In the genomic region with DNA sequence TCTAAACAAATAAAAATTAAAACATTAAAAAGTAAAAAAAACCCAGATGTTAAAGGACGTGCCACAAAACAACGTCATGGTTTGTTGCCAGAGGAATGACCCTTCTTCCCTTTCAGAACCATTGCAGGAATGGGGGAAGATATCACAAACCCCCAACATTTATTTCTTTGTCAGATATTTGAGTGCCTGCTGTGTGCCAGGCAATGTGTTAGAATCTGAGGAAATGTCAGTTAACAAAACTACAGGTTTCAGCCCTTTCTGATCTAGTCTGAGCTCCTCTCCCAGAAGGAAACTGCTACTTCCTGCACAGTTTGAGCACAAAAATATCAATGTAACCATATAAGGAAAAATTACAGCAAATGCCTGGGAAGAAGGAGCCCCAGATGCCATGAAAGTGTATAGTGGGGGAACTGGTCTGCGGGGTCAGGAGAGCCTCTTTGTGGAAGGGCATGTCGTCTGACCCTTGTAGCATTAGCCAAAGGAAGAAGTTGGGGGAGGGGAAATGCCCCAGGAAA, we compare ENCODE assay signal across 27 cellular contexts. TPM values are rescaled to one million over a fixed set of nuclear protein-coding genes. Genes with fewer than 3 reads are reported as not detected.
DNase-seq lines count a peak whose midpoint lies in the region; ATAC-seq and TF ChIP-seq lines count a peak whose summit lies in the region.
"Had no signal": no experiment of that assay in that cellular context is flagged by ENCODE, and none has a peak within 500 bp of the region (broad histone marks: within the 10 kb centered on the region; RNA-seq: fewer than 3 reads in every experiment).

No MANE protein-coding gene starts in this region.

- peak overlapping the region; percentile 84 for H3K27ac Mint-ChIP-seq in activated CD8-positive, alpha-beta T cell treated with anti-CD3 and anti-CD28 coated beads, Interleukin-2, amount 10 ng/mL, durations not matched to agents 7 days and 5 days
- H3K27ac Mint-ChIP-seq in activated CD8-positive, alpha-beta T cell treated with anti-CD3 and anti-CD28 coated beads for 36 hours = no peak overlapping the region
- peak overlapping the region; percentile 80 for H3K27ac Mint-ChIP-seq in activated T-helper 1 cell treated with anti-CD3 and anti-CD28 coated beads, Interleukin-12 subunit alpha, Interleukin-12 subunit beta, Interleukin-2, Interleukin-4 antibody, amounts not matched to agents 30 ng/mL and 10 ng/mL and 1 ng/mL, durations not matched to agents 14 hours and 24 hours and 36 hours
- H3K27ac Mint-ChIP-seq in naive thymus-derived CD4-positive, alpha-beta T cell = peak overlapping the region; percentile 9 to 76 (median 54)
- H3K27ac Mint-ChIP-seq in endodermal cell = no peak overlapping the region
- H3K27ac Mint-ChIP-seq: naive B cell; stimulated activated naive CD8-positive, alpha-beta T cell treated with anti-CD3 and anti-CD28 coated beads, Interleukin-15, Interleukin-2, amounts not matched to agents 100 ng/mL and 50 ng/mL, for 24 hours had no signal

- intact Hi-C loops in activated CD8-positive, alpha-beta T cell treated with anti-CD3 and anti-CD28 coated beads for 36 hours (cut with micrococcal nuclease) = no loop called here
- intact Hi-C loops in activated T-helper 1 cell treated with anti-CD3 and anti-CD28 coated beads, Interleukin-12 subunit alpha, Interleukin-12 subunit beta, Interleukin-2, Interleukin-4 antibody, amounts not matched to agents 30 ng/mL and 10 ng/mL and 1 ng/mL, durations not matched to agents 14 hours and 24 hours and 36 hours (cut with micrococcal nuclease) = loop anchor here (1.0 kb wide), 1 partner anchor 9 kb away; no protein-coding TSS in a partner anchor
- intact Hi-C loops in naive thymus-derived CD4-positive, alpha-beta T cell (cut with micrococcal nuclease) = no loop called here

- H3K4me3 ChIP-seq in GM23248 (no peak overlapping the region), endodermal cell (ENCODE audit: low read length) (no peak overlapping the region)
- H3K4me3 ChIP-seq in naive thymus-derived CD4-positive, alpha-beta T cell (ENCODE audit: low read length) = no peak overlapping the region
- H3K4me3 ChIP-seq: A549, body of pancreas, ovary, vagina had no signal

- no peaks in the 10 kb centered on the region for H3K9me2 ChIP-seq in GM23248 (ENCODE audit: insufficient read depth)
- H3K9me2 ChIP-seq: SK-N-SH had no signal

- no peaks in the 10 kb centered on the region for H3K79me2 ChIP-seq in GM23248 (ENCODE audit: insufficient read depth)

- peaks cover 25% of the 10 kb centered on the region for H3K36me3 Mint-ChIP-seq in activated CD8-positive, alpha-beta T cell treated with anti-CD3 and anti-CD28 coated beads, Interleukin-2, amount 10 ng/mL, durations not matched to agents 7 days and 5 days (ENCODE audit: low read depth)
- H3K36me3 Mint-ChIP-seq in activated CD8-positive, alpha-beta T cell treated with anti-CD3 and anti-CD28 coated beads for 36 hours (ENCODE audit: low read depth) = peaks cover 18% of the 10 kb centered on the region
- H3K36me3 Mint-ChIP-seq in activated T-helper 1 cell treated with anti-CD3 and anti-CD28 coated beads, Interleukin-12 subunit alpha, Interleukin-12 subunit beta, Interleukin-2, Interleukin-4 antibody, amounts not matched to agents 30 ng/mL and 10 ng/mL and 1 ng/mL, durations not matched to agents 14 hours and 24 hours and 36 hours (ENCODE audit: low read depth) = peaks cover 18% of the 10 kb centered on the region
- peaks cover 0 to 26% (median 12%) of the 10 kb centered on the region in 5 donors for H3K36me3 Mint-ChIP-seq in naive thymus-derived CD4-positive, alpha-beta T cell
- peaks cover 23% of the 10 kb centered on the region for H3K36me3 Mint-ChIP-seq in endodermal cell (ENCODE audit: low read depth)
- H3K36me3 Mint-ChIP-seq: naive B cell had no signal

- H3K4me3 Mint-ChIP-seq in activated CD8-positive, alpha-beta T cell treated with anti-CD3 and anti-CD28 coated beads, Interleukin-2, amount 10 ng/mL, durations not matched to agents 7 days and 5 days = no peak overlapping the region
- H3K4me3 Mint-ChIP-seq in activated CD8-positive, alpha-beta T cell treated with anti-CD3 and anti-CD28 coated beads for 36 hours = no peak overlapping the region
- no peak overlapping the region for H3K4me3 Mint-ChIP-seq in activated T-helper 1 cell treated with anti-CD3 and anti-CD28 coated beads, Interleukin-12 subunit alpha, Interleukin-12 subunit beta, Interleukin-2, Interleukin-4 antibody, amounts not matched to agents 30 ng/mL and 10 ng/mL and 1 ng/mL, durations not matched to agents 14 hours and 24 hours and 36 hours
- peak overlapping the region in 7 of 10 donors; percentile 2 to 67 (median 49) for H3K4me3 Mint-ChIP-seq in naive thymus-derived CD4-positive, alpha-beta T cell
- no peak overlapping the region for H3K4me3 Mint-ChIP-seq in endodermal cell
- H3K4me3 Mint-ChIP-seq: naive B cell; stimulated activated naive CD8-positive, alpha-beta T cell treated with anti-CD3 and anti-CD28 coated beads, Interleukin-15, Interleukin-2, amounts not matched to agents 100 ng/mL and 50 ng/mL, for 24 hours had no signal

- WGBS in GM23248 (ENCODE audit: low coverage in 1 of 2, low lambda C conversion rate in 2 of 2, missing lambda C conversion rate in 2 of 2), 2 experiments = 89 to 94% methylated on average over 4 of the region's 4 CpGs
- 74 to 89% methylated on average over 2 to 4 of the region's 4 CpGs for WGBS in endodermal cell (ENCODE audit: insufficient coverage in 1 of 2, insufficient read length in 1 of 2), 2 experiments

- H3K4me2 ChIP-seq in GM23248 (ENCODE audit: unreplicated experiment) = no peak overlapping the region
- H3K4me2 ChIP-seq: A549, SK-N-SH had no signal

- no peak for ATAC-seq in activated CD8-positive, alpha-beta T cell treated with anti-CD3 and anti-CD28 coated beads, Interleukin-2, amount 10 ng/mL, durations not matched to agents 7 days and 5 days
- no peak for ATAC-seq in activated CD8-positive, alpha-beta T cell treated with anti-CD3 and anti-CD28 coated beads for 36 hours
- ATAC-seq in naive thymus-derived CD4-positive, alpha-beta T cell = no peak
- ATAC-seq: A549, body of pancreas, foreskin keratinocyte, HCT116, left lobe of liver had no signal

- no peak overlapping the region for H3K9ac ChIP-seq in GM23248
- H3K9ac ChIP-seq in endodermal cell (ENCODE audit: extremely low read depth, low read length, poor library complexity, severe bottlenecking) = no peak overlapping the region
- H3K9ac ChIP-seq: SK-N-SH had no signal

- no peaks in the 10 kb centered on the region for H3F3A ChIP-seq in GM23248 (ENCODE audit: insufficient read depth)

- H3K9me3 ChIP-seq in GM23248 (ENCODE audit: low read depth) (no peaks in the 10 kb centered on the region), endodermal cell (ENCODE audit: control insufficient read depth, low read length) (no peaks in the 10 kb centered on the region)
- no peaks in the 10 kb centered on the region for H3K9me3 ChIP-seq in naive thymus-derived CD4-positive, alpha-beta T cell (ENCODE audit: control insufficient read depth in 2 of 3, low read length in 3 of 3)
- H3K9me3 ChIP-seq: A549, BE2C, body of pancreas, ovary, SK-N-SH, vagina had no signal

- H3K27me3 ChIP-seq in GM23248 (replicated peaks; ENCODE audit: insufficient read depth) (no peaks in the 10 kb centered on the region), endodermal cell (ENCODE audit: control insufficient read depth, insufficient read depth, low read length, poor library complexity, severe bottlenecking) (no peaks in the 10 kb centered on the region)
- H3K27me3 ChIP-seq in naive thymus-derived CD4-positive, alpha-beta T cell (ENCODE audit: control insufficient read depth in 2 of 2, insufficient read depth in 2 of 2, low read length in 2 of 2) = no peaks in the 10 kb centered on the region
- H3K27me3 ChIP-seq: BE2C, body of pancreas, foreskin keratinocyte, ovary, vagina had no signal

- H3K36me3 ChIP-seq in GM23248 (ENCODE audit: low read depth) (no peaks in the 10 kb centered on the region), endodermal cell (ENCODE audit: control insufficient read depth, insufficient read depth, low read length) (no peaks in the 10 kb centered on the region)
- H3K36me3 ChIP-seq in naive thymus-derived CD4-positive, alpha-beta T cell (ENCODE audit: control insufficient read depth in 2 of 3, insufficient read depth in 3 of 3, low read length in 3 of 3) = peaks cover 0 to 47% (median 0%) of the 10 kb centered on the region in 3 experiments
- H3K36me3 ChIP-seq: BE2C, ovary had no signal

- peaks cover 15% of the 10 kb centered on the region for H3K4me1 Mint-ChIP-seq in activated CD8-positive, alpha-beta T cell treated with anti-CD3 and anti-CD28 coated beads, Interleukin-2, amount 10 ng/mL, durations not matched to agents 7 days and 5 days (ENCODE audit: low read depth)
- H3K4me1 Mint-ChIP-seq in activated CD8-positive, alpha-beta T cell treated with anti-CD3 and anti-CD28 coated beads for 36 hours (ENCODE audit: low read depth) = peaks cover 15% of the 10 kb centered on the region
- H3K4me1 Mint-ChIP-seq in activated T-helper 1 cell treated with anti-CD3 and anti-CD28 coated beads, Interleukin-12 subunit alpha, Interleukin-12 subunit beta, Interleukin-2, Interleukin-4 antibody, amounts not matched to agents 30 ng/mL and 10 ng/mL and 1 ng/mL, durations not matched to agents 14 hours and 24 hours and 36 hours (ENCODE audit: low read depth) = peaks cover 22% of the 10 kb centered on the region
- peaks cover 11 to 25% (median 21%) of the 10 kb centered on the region in 7 donors for H3K4me1 Mint-ChIP-seq in naive thymus-derived CD4-positive, alpha-beta T cell
- H3K4me1 Mint-ChIP-seq in endodermal cell = no peaks in the 10 kb centered on the region
- H3K4me1 Mint-ChIP-seq: naive B cell had no signal

- H4K20me1 ChIP-seq in GM23248 (ENCODE audit: insufficient read depth) = no peaks in the 10 kb centered on the region

- H3K27ac ChIP-seq in GM23248 = no peak overlapping the region
- no peak overlapping the region for H3K27ac ChIP-seq in naive thymus-derived CD4-positive, alpha-beta T cell (ENCODE audit: low read depth, low read length)
- no peak overlapping the region for H3K27ac ChIP-seq in endodermal cell (ENCODE audit: low read depth, low read length)
- H3K27ac ChIP-seq: A549, body of pancreas, foreskin keratinocyte, ovary, vagina had no signal

- no peaks in the 10 kb centered on the region for H3K9me3 Mint-ChIP-seq in activated CD8-positive, alpha-beta T cell treated with anti-CD3 and anti-CD28 coated beads, Interleukin-2, amount 10 ng/mL, durations not matched to agents 7 days and 5 days (ENCODE audit: insufficient read depth)
- H3K9me3 Mint-ChIP-seq in activated CD8-positive, alpha-beta T cell treated with anti-CD3 and anti-CD28 coated beads for 36 hours = no peaks in the 10 kb centered on the region
- no peaks in the 10 kb centered on the region for H3K9me3 Mint-ChIP-seq in activated T-helper 1 cell treated with anti-CD3 and anti-CD28 coated beads, Interleukin-12 subunit alpha, Interleukin-12 subunit beta, Interleukin-2, Interleukin-4 antibody, amounts not matched to agents 30 ng/mL and 10 ng/mL and 1 ng/mL, durations not matched to agents 14 hours and 24 hours and 36 hours
- no peaks in the 10 kb centered on the region for H3K9me3 Mint-ChIP-seq in naive thymus-derived CD4-positive, alpha-beta T cell
- no peaks in the 10 kb centered on the region for H3K9me3 Mint-ChIP-seq in endodermal cell
- H3K9me3 Mint-ChIP-seq: naive B cell; stimulated activated naive CD8-positive, alpha-beta T cell treated with anti-CD3 and anti-CD28 coated beads, Interleukin-15, Interleukin-2, amounts not matched to agents 100 ng/mL and 50 ng/mL, for 24 hours had no signal

- POLR2A ChIA-PET in activated CD8-positive, alpha-beta T cell treated with anti-CD3 and anti-CD28 coated beads, Interleukin-2, amount 10 ng/mL, durations not matched to agents 7 days and 5 days (lab: Charles Lee) = interaction anchor here (0.5 to 1.7 kb wide), 2 partner anchors 9 to 44 kb away, joined by 3 to 8 read pairs; a partner anchor contains a TSS
- POLR2A ChIA-PET in activated CD8-positive, alpha-beta T cell treated with anti-CD3 and anti-CD28 coated beads for 36 hours (lab: Charles Lee) = interaction anchor here (0.9 kb wide), 1 partner anchor 9 kb away, joined by 3 read pairs; no protein-coding TSS in a partner anchor
- POLR2A ChIA-PET in naive thymus-derived CD4-positive, alpha-beta T cell (lab: Charles Lee) = interaction anchor here (0.6 to 2.5 kb wide), 4 partner anchors 9 to 166 kb away, joined by 3 to 8 read pairs (median 3); a partner anchor contains a TSS

- 0 out of 2 replicates have a peak overlapping the region, but pooled peaks have one; percentile 7 for H2AFZ ChIP-seq in GM23248

- H3K4me1 ChIP-seq in GM23248 (ENCODE audit: insufficient read depth) (0 out of 2 replicates have a peak, but pooled peaks cover 4% of the 10 kb centered on the region), endodermal cell (ENCODE audit: control insufficient read depth, insufficient read depth, low read length) (no peaks in the 10 kb centered on the region)
- peaks cover 0 to 14% of the 10 kb centered on the region in 2 donors for H3K4me1 ChIP-seq in naive thymus-derived CD4-positive, alpha-beta T cell (ENCODE audit: control insufficient read depth in 2 of 2, insufficient read depth in 2 of 2, low read length in 2 of 2)
- H3K4me1 ChIP-seq: A549, body of pancreas, vagina had no signal

- CTCF ChIA-PET in activated CD8-positive, alpha-beta T cell treated with anti-CD3 and anti-CD28 coated beads, Interleukin-2, amount 10 ng/mL, durations not matched to agents 7 days and 5 days (lab: Charles Lee) = interaction anchor here (0.8 to 3.0 kb wide), 6 partner anchors 9 to 160 kb away, joined by 3 to 34 read pairs (median 3); a partner anchor contains a TSS
- CTCF ChIA-PET in activated CD8-positive, alpha-beta T cell treated with anti-CD3 and anti-CD28 coated beads for 36 hours (lab: Charles Lee) = interaction anchor here (1.1 to 2.6 kb wide), 3 partner anchors 22 to 163 kb away, joined by 3 to 10 read pairs (median 3); a partner anchor contains a TSS
- CTCF ChIA-PET in naive thymus-derived CD4-positive, alpha-beta T cell (lab: Charles Lee) = interaction anchor here (2.1 kb wide), 1 partner anchor 9 kb away, joined by 11 read pairs; no protein-coding TSS in a partner anchor

- H3K27me3 Mint-ChIP-seq in activated CD8-positive, alpha-beta T cell treated with anti-CD3 and anti-CD28 coated beads, Interleukin-2, amount 10 ng/mL, durations not matched to agents 7 days and 5 days (ENCODE audit: low read depth) = no peaks in the 10 kb centered on the region
- H3K27me3 Mint-ChIP-seq in activated CD8-positive, alpha-beta T cell treated with anti-CD3 and anti-CD28 coated beads for 36 hours = no peaks in the 10 kb centered on the region
- no peaks in the 10 kb centered on the region for H3K27me3 Mint-ChIP-seq in activated T-helper 1 cell treated with anti-CD3 and anti-CD28 coated beads, Interleukin-12 subunit alpha, Interleukin-12 subunit beta, Interleukin-2, Interleukin-4 antibody, amounts not matched to agents 30 ng/mL and 10 ng/mL and 1 ng/mL, durations not matched to agents 14 hours and 24 hours and 36 hours (ENCODE audit: insufficient read depth)
- no peaks in the 10 kb centered on the region for H3K27me3 Mint-ChIP-seq in naive thymus-derived CD4-positive, alpha-beta T cell
- no peaks in the 10 kb centered on the region for H3K27me3 Mint-ChIP-seq in endodermal cell (ENCODE audit: insufficient read depth)
- H3K27me3 Mint-ChIP-seq: naive B cell; stimulated activated naive CD8-positive, alpha-beta T cell treated with anti-CD3 and anti-CD28 coated beads, Interleukin-15, Interleukin-2, amounts not matched to agents 100 ng/mL and 50 ng/mL, for 24 hours had no signal

- in situ Hi-C loops in GM23248 (cut with MboI) = no loop called here

- no peak for TF ChIP-seq CTCF in activated CD8-positive, alpha-beta T cell treated with anti-CD3 and anti-CD28 coated beads for 36 hours (IDR thresholded peaks at IDR 0.05)
- TF ChIP-seq CTCF in endodermal cell (conservative IDR thresholded peaks at IDR 0.05) = no peak

- no peak for DNase-seq in activated CD8-positive, alpha-beta T cell treated with anti-CD3 and anti-CD28 coated beads, Interleukin-2, amount 10 ng/mL, durations not matched to agents 7 days and 5 days
- DNase-seq in activated CD8-positive, alpha-beta T cell treated with anti-CD3 and anti-CD28 coated beads for 36 hours = no peak
- DNase-seq in GM23248 = no peak
- DNase-seq in activated T-helper 1 cell treated with anti-CD3 and anti-CD28 coated beads, Interleukin-12 subunit alpha, Interleukin-12 subunit beta, Interleukin-2, Interleukin-4 antibody, amounts not matched to agents 30 ng/mL and 10 ng/mL and 1 ng/mL, durations not matched to agents 14 hours and 24 hours and 36 hours (ENCODE audit: low spot score) = no peak
- DNase-seq in naive thymus-derived CD4-positive, alpha-beta T cell = peak in 1 of 9 donors; percentile 11
- DNase-seq in endodermal cell = no peak
- DNase-seq in central memory CD4-positive, alpha-beta T cell = no peak
- no peak for DNase-seq in glomerular visceral epithelial cell (ENCODE audit: extremely low spot score)
- DNase-seq: BE2C; body of pancreas; effector CD4-positive, alpha-beta T cell; foreskin keratinocyte; hippocampal formation; naive B cell; NCI-H226; NCI-H748 treated with DMSO at 0.1 percent for 48 hours; ovary; retina; RPMI8226; SK-N-SH had no signal

RNA-seq across cellular contexts. Expression of a gene that starts 7.1 kb away (rescaled TPM):
- under 1 TPM; 0.18 to 0.63 TPM for total RNA-seq in activated CD8-positive, alpha-beta T cell treated with anti-CD3 and anti-CD28 coated beads, Interleukin-2, amount 10 ng/mL, durations not matched to agents 7 days and 5 days
- total RNA-seq in activated CD8-positive, alpha-beta T cell treated with anti-CD3 and anti-CD28 coated beads for 36 hours = under 1 TPM; 0.29 to 0.32 TPM
- not detected in 2 replicates for total RNA-seq in GM23248 (2014; rRNA removed; shearing (Covaris generic))
- polyA plus RNA-seq in GM23248 (2016; fragmentation: Nextera tagmentation; extraction: Ambion mirVana) = not detected in 2 replicates
- total RNA-seq in activated T-helper 1 cell treated with anti-CD3 and anti-CD28 coated beads, Interleukin-12 subunit alpha, Interleukin-12 subunit beta, Interleukin-2, Interleukin-4 antibody, amounts not matched to agents 30 ng/mL and 10 ng/mL and 1 ng/mL, durations not matched to agents 14 hours and 24 hours and 36 hours = 0.56 TPM in 1 of 2 replicates, not detected in the other
- total RNA-seq in naive thymus-derived CD4-positive, alpha-beta T cell = 1 to 10 TPM in 3 of 5 experiments, under 1 TPM in 2; 0.19 to 2.2 (median 1.2) TPM
- not detected for polyA plus RNA-seq in naive thymus-derived CD4-positive, alpha-beta T cell
- total RNA-seq in endodermal cell = under 1 TPM; 0.11 to 0.97 TPM
- polyA plus RNA-seq in endodermal cell (2013, experiment 1 of 2) = not detected
- 0.17 TPM for polyA plus RNA-seq in endodermal cell (2013, experiment 2 of 2)
- total RNA-seq: cerebellum, foreskin keratinocyte, M059J had no signal
- polyA plus RNA-seq: foreskin keratinocyte, SK-N-SH had no signal

RNA-seq across cellular contexts. Expression of a gene that starts 9.7 kb away (rescaled TPM):
- 10 to 100 TPM; 24.6 to 24.8 TPM for total RNA-seq in activated CD8-positive, alpha-beta T cell treated with anti-CD3 and anti-CD28 coated beads, Interleukin-2, amount 10 ng/mL, durations not matched to agents 7 days and 5 days
- total RNA-seq in activated CD8-positive, alpha-beta T cell treated with anti-CD3 and anti-CD28 coated beads for 36 hours = 10 to 100 TPM; 20.1 to 21.3 TPM
- total RNA-seq in GM23248 (2014; rRNA removed; shearing (Covaris generic)) = 19.7 and 28.0 TPM in 2 replicates
- polyA plus RNA-seq in GM23248 (2016; fragmentation: Nextera tagmentation; extraction: Ambion mirVana) = 13.4 and 13.8 TPM in 2 replicates
- total RNA-seq in activated T-helper 1 cell treated with anti-CD3 and anti-CD28 coated beads, Interleukin-12 subunit alpha, Interleukin-12 subunit beta, Interleukin-2, Interleukin-4 antibody, amounts not matched to agents 30 ng/mL and 10 ng/mL and 1 ng/mL, durations not matched to agents 14 hours and 24 hours and 36 hours = 24.1 and 29.5 TPM in 2 replicates
- 10 to 100 TPM in 2 of 5 experiments, 1 to 10 TPM in 3; 8.3 to 19.5 (median 9.8) TPM for total RNA-seq in naive thymus-derived CD4-positive, alpha-beta T cell
- polyA plus RNA-seq in naive thymus-derived CD4-positive, alpha-beta T cell = 10 to 100 TPM in 1 of 2 donors, 1 to 10 TPM in 1; 6.5 to 10.6 TPM
- 10 to 100 TPM; 21.8 to 29.6 TPM for total RNA-seq in endodermal cell
- polyA plus RNA-seq in endodermal cell (2013, experiment 1 of 2) = 11.7 TPM
- polyA plus RNA-seq in endodermal cell (2013, experiment 2 of 2) = 9.7 TPM

RNA-seq across cellular contexts. Expression of a gene that starts 27.9 kb away (rescaled TPM):
- total RNA-seq in activated CD8-positive, alpha-beta T cell treated with anti-CD3 and anti-CD28 coated beads, Interleukin-2, amount 10 ng/mL, durations not matched to agents 7 days and 5 days = 10 to 100 TPM; 43.6 to 43.7 TPM
- total RNA-seq in activated CD8-positive, alpha-beta T cell treated with anti-CD3 and anti-CD28 coated beads for 36 hours = 10 to 100 TPM; 27.0 to 27.5 TPM
- total RNA-seq in GM23248 (2014; rRNA removed; shearing (Covaris generic)) = 7.8 and 8.6 TPM in 2 replicates
- polyA plus RNA-seq in GM23248 (2016; fragmentation: Nextera tagmentation; extraction: Ambion mirVana) = 5.0 and 5.8 TPM in 2 replicates
- total RNA-seq in activated T-helper 1 cell treated with anti-CD3 and anti-CD28 coated beads, Interleukin-12 subunit alpha, Interleukin-12 subunit beta, Interleukin-2, Interleukin-4 antibody, amounts not matched to agents 30 ng/mL and 10 ng/mL and 1 ng/mL, durations not matched to agents 14 hours and 24 hours and 36 hours = 38.1 and 39.9 TPM in 2 replicates
- 10 to 100 TPM; 37.0 to 51.8 (median 40.5) TPM for total RNA-seq in naive thymus-derived CD4-positive, alpha-beta T cell
- 10 to 100 TPM; 17.5 to 18.0 TPM for polyA plus RNA-seq in naive thymus-derived CD4-positive, alpha-beta T cell
- total RNA-seq in endodermal cell = 10 to 100 TPM; 40.3 to 52.7 TPM
- 25.1 TPM for polyA plus RNA-seq in endodermal cell (2013, experiment 1 of 2)
- polyA plus RNA-seq in endodermal cell (2013, experiment 2 of 2) = 24.6 TPM

RNA-seq across cellular contexts. Expression of a gene that starts 29.4 kb away (rescaled TPM):
- under 1 TPM in 1 of 2 experiments, not detected in 1; 0.18 TPM for total RNA-seq in activated CD8-positive, alpha-beta T cell treated with anti-CD3 and anti-CD28 coated beads, Interleukin-2, amount 10 ng/mL, durations not matched to agents 7 days and 5 days
- not detected for total RNA-seq in activated CD8-positive, alpha-beta T cell treated with anti-CD3 and anti-CD28 coated beads for 36 hours
- total RNA-seq in GM23248 (2014; rRNA removed; shearing (Covaris generic)) = not detected in 2 replicates
- polyA plus RNA-seq in GM23248 (2016; fragmentation: Nextera tagmentation; extraction: Ambion mirVana) = 0.06 and 0.14 TPM in 2 replicates
- 0.07 TPM in 1 of 2 replicates, not detected in the other for total RNA-seq in activated T-helper 1 cell treated with anti-CD3 and anti-CD28 coated beads, Interleukin-12 subunit alpha, Interleukin-12 subunit beta, Interleukin-2, Interleukin-4 antibody, amounts not matched to agents 30 ng/mL and 10 ng/mL and 1 ng/mL, durations not matched to agents 14 hours and 24 hours and 36 hours
- under 1 TPM in 1 of 5 experiments, not detected in 4; 0.13 TPM for total RNA-seq in naive thymus-derived CD4-positive, alpha-beta T cell
- polyA plus RNA-seq in naive thymus-derived CD4-positive, alpha-beta T cell = not detected
- total RNA-seq in endodermal cell = 1 to 10 TPM; 1.5 to 1.8 TPM
- 1.0 TPM for polyA plus RNA-seq in endodermal cell (2013, experiment 1 of 2)
- 0.83 TPM for polyA plus RNA-seq in endodermal cell (2013, experiment 2 of 2)
- total RNA-seq: M059J had no signal

RNA-seq across cellular contexts. Expression of a gene that starts 56.8 kb away (rescaled TPM):
- 10 to 100 TPM; 36.1 to 40.9 TPM for total RNA-seq in activated CD8-positive, alpha-beta T cell treated with anti-CD3 and anti-CD28 coated beads, Interleukin-2, amount 10 ng/mL, durations not matched to agents 7 days and 5 days
- total RNA-seq in activated CD8-positive, alpha-beta T cell treated with anti-CD3 and anti-CD28 coated beads for 36 hours = 10 to 100 TPM; 23.9 to 26.5 TPM
- total RNA-seq in GM23248 (2014; rRNA removed; shearing (Covaris generic)) = 24.9 and 31.8 TPM in 2 replicates
- polyA plus RNA-seq in GM23248 (2016; fragmentation: Nextera tagmentation; extraction: Ambion mirVana) = 8.3 and 9.1 TPM in 2 replicates
- 31.2 and 35.2 TPM in 2 replicates for total RNA-seq in activated T-helper 1 cell treated with anti-CD3 and anti-CD28 coated beads, Interleukin-12 subunit alpha, Interleukin-12 subunit beta, Interleukin-2, Interleukin-4 antibody, amounts not matched to agents 30 ng/mL and 10 ng/mL and 1 ng/mL, durations not matched to agents 14 hours and 24 hours and 36 hours
- 10 to 100 TPM; 30.7 to 79.7 (median 42.7) TPM for total RNA-seq in naive thymus-derived CD4-positive, alpha-beta T cell
- polyA plus RNA-seq in naive thymus-derived CD4-positive, alpha-beta T cell = 10 to 100 TPM; 14.7 to 24.1 TPM
- 10 to 100 TPM; 43.8 to 44.8 TPM for total RNA-seq in endodermal cell
- 30.6 TPM for polyA plus RNA-seq in endodermal cell (2013, experiment 1 of 2)
- polyA plus RNA-seq in endodermal cell (2013, experiment 2 of 2) = 30.8 TPM

Comparison
In these comparisons a context has a peak if more than half of its experiments do, and no peak if none do; other contexts are left out.
1. H3K27ac Mint-ChIP-seq: peak in activated CD8-positive, alpha-beta T cell treated with anti-CD3 and anti-CD28 coated beads, Interleukin-2, amount 10 ng/mL, durations not matched to agents 7 days and 5 days (single experiment), activated T-helper 1 cell treated with anti-CD3 and anti-CD28 coated beads, Interleukin-12 subunit alpha, Interleukin-12 subunit beta, Interleukin-2, Interleukin-4 antibody, amounts not matched to agents 30 ng/mL and 10 ng/mL and 1 ng/mL, durations not matched to agents 14 hours and 24 hours and 36 hours (single experiment) and naive thymus-derived CD4-positive, alpha-beta T cell (9 of 9); none in activated CD8-positive, alpha-beta T cell treated with anti-CD3 and anti-CD28 coated beads for 36 hours (single experiment) and endodermal cell (single experiment).
2. H3K4me3 Mint-ChIP-seq: peak in naive thymus-derived CD4-positive, alpha-beta T cell (7 of 10); none in activated CD8-positive, alpha-beta T cell treated with anti-CD3 and anti-CD28 coated beads, Interleukin-2, amount 10 ng/mL, durations not matched to agents 7 days and 5 days (single experiment), activated CD8-positive, alpha-beta T cell treated with anti-CD3 and anti-CD28 coated beads for 36 hours (single experiment), activated T-helper 1 cell treated with anti-CD3 and anti-CD28 coated beads, Interleukin-12 subunit alpha, Interleukin-12 subunit beta, Interleukin-2, Interleukin-4 antibody, amounts not matched to agents 30 ng/mL and 10 ng/mL and 1 ng/mL, durations not matched to agents 14 hours and 24 hours and 36 hours (single experiment) and endodermal cell (single experiment).